Comparison of ENCODE assay signal across 8 cellular contexts in genomic region chr3:85360742-85361387, GRCh38.
DNase-seq lines count a peak whose midpoint lies in the region; ATAC-seq lines count a peak whose summit lies in the region.

No MANE protein-coding gene starts in this region.

- no peaks in the 10 kb centered on the region for H3K9me3 ChIP-seq in right cardiac atrium (ENCODE audit: control insufficient read depth, low read length)

- WGBS in right cardiac atrium: 37% methylated on average over 6 of the region's 6 CpGs

- H3K4me1 ChIP-seq in right cardiac atrium (ENCODE audit: control insufficient read depth, insufficient read depth, low read length): no peaks in the 10 kb centered on the region

- H3K4me3 Mint-ChIP-seq in stimulated activated memory B cell treated with anti-CD40 and anti-IgM and Interleukin-4, amounts not matched to agents 10 μg/mL and 1 μg/mL and 100 μg/mL, for 72 hours: no peak overlapping the region

- no peaks in the 10 kb centered on the region for H3K36me3 Mint-ChIP-seq in stimulated activated memory B cell treated with anti-CD40 and anti-IgM and Interleukin-4, amounts not matched to agents 10 μg/mL and 1 μg/mL and 100 μg/mL, for 72 hours

- H3K27me3 Mint-ChIP-seq in stimulated activated memory B cell treated with anti-CD40 and anti-IgM and Interleukin-4, amounts not matched to agents 10 μg/mL and 1 μg/mL and 100 μg/mL, for 72 hours: no peaks in the 10 kb centered on the region

- peak; percentile 11 for DNase-seq in Daoy (ENCODE audit: low read depth)
- DNase-seq in GOT3 (lab: John Stamatoyannopoulos, UW): peak; percentile 1
- DNase-seq in NCI-H1105 treated with DMSO at 0.1 percent for 48 hours (lab: John Stamatoyannopoulos, UW): peak; percentile 45
- DNase-seq in SW480 (ENCODE audit: low spot score): peak; percentile 61
- peak in 2 of 3 donors; percentile 26 to 67 for DNase-seq in right cardiac atrium
- no peak for DNase-seq in activated naive CD4-positive, alpha-beta T cell (lab: John Stamatoyannopoulos, UW)

- intact Hi-C loops in right cardiac atrium (cut with DNase I): loop anchor here in 1 of 4 donors (10.0 kb wide), 1 partner anchor 816 kb away; no protein-coding TSS in a partner anchor

- peak; percentile 64 to 86 for ATAC-seq in right cardiac atrium
- peak; percentile 48 for ATAC-seq in stimulated activated memory B cell treated with anti-CD40 and anti-IgM and Interleukin-4, amounts not matched to agents 10 μg/mL and 1 μg/mL and 100 μg/mL, for 72 hours
- ATAC-seq in GM18873 (IDR thresholded peaks at IDR 0.05; ENCODE audit: low FRiP score, unreplicated experiment): no peak

- H3K27ac ChIP-seq in right cardiac atrium (ENCODE audit: low read length): no peak overlapping the region

- H3K4me3 ChIP-seq in right cardiac atrium (ENCODE audit: low read length): no peak overlapping the region

- no peaks in the 10 kb centered on the region for H3K4me1 Mint-ChIP-seq in stimulated activated memory B cell treated with anti-CD40 and anti-IgM and Interleukin-4, amounts not matched to agents 10 μg/mL and 1 μg/mL and 100 μg/mL, for 72 hours

- H3K27me3 ChIP-seq in right cardiac atrium (ENCODE audit: control insufficient read depth, insufficient read depth): no peaks in the 10 kb centered on the region

- H3K9me3 Mint-ChIP-seq in stimulated activated memory B cell treated with anti-CD40 and anti-IgM and Interleukin-4, amounts not matched to agents 10 μg/mL and 1 μg/mL and 100 μg/mL, for 72 hours: no peaks in the 10 kb centered on the region

- H3K27ac Mint-ChIP-seq in stimulated activated memory B cell treated with anti-CD40 and anti-IgM and Interleukin-4, amounts not matched to agents 10 μg/mL and 1 μg/mL and 100 μg/mL, for 72 hours: no peak overlapping the region

Comparison
In these comparisons a context has a peak if more than half of its experiments do, and no peak if none do; other contexts are left out.
1. DNase-seq: peak in Daoy (single experiment), GOT3 (single experiment), NCI-H1105 treated with DMSO at 0.1 percent for 48 hours (single experiment), SW480 (single experiment) and right cardiac atrium (2 of 3); none in activated naive CD4-positive, alpha-beta T cell (0 of 4).